2 cellular contexts compared by ENCODE assay signal in genomic region chr17:44083250-44083849, GRCh38.
TF ChIP-seq lines count a peak whose summit lies in the region.

No MANE protein-coding gene starts in this region.

TF ChIP-seq in IMR-90, 13 proteins besides CTCF, POLR2A, EP300 and RAD21 (continued from another document):
- TF ChIP-seq RCOR1 (IDR thresholded peaks at IDR 0.05; ENCODE audit: insufficient replicate concordance, low read length) (no peak), BHLHE40 (IDR thresholded peaks at IDR 0.05; ENCODE audit: low read depth, low read length) (no peak), MAZ (IDR thresholded peaks at IDR 0.05; ENCODE audit: borderline replicate concordance, low read depth, low read length) (no peak), RFX5 (IDR thresholded peaks at IDR 0.05; ENCODE audit: low read depth, low read length) (no peak), NFE2L2 (IDR thresholded peaks at IDR 0.05; ENCODE audit: low read depth, low read length) (no peak), MXI1 (IDR thresholded peaks at IDR 0.05; ENCODE audit: borderline replicate concordance, low read depth, low read length) (no peak), FOS (IDR thresholded peaks at IDR 0.05; ENCODE audit: low read depth, low read length) (no peak), MAFK (IDR thresholded peaks at IDR 0.05; ENCODE audit: low read depth, low read length) (no peak), USF2 (IDR thresholded peaks at IDR 0.05; ENCODE audit: low read depth, low read length) (no peak), CEBPB (IDR thresholded peaks at IDR 0.05; ENCODE audit: low read depth, low read length) (no peak)

TF ChIP-seq in liver, 16 proteins besides CTCF, POLR2A, EP300 and RAD21 (continued from another document):
- TF ChIP-seq REST (IDR thresholded peaks at IDR 0.05): no peak
- TF ChIP-seq SP1 (IDR thresholded peaks at IDR 0.05): no peak
- TF ChIP-seq FOXA2 (IDR thresholded peaks at IDR 0.05): no peak
- no peak for TF ChIP-seq MAX (IDR thresholded peaks at IDR 0.05)
- no peak for TF ChIP-seq HNF4G (IDR thresholded peaks at IDR 0.05)
- no peak for TF ChIP-seq YY1 (IDR thresholded peaks at IDR 0.05)
- TF ChIP-seq ATF3 (IDR thresholded peaks at IDR 0.05): no peak
- TF ChIP-seq TAF1 (conservative IDR thresholded peaks at IDR 0.05): no peak
- TF ChIP-seq EGR1 (IDR thresholded peaks at IDR 0.05; ENCODE audit: low read depth in 2 of 2): no peak
- no peak for TF ChIP-seq GABPA (IDR thresholded peaks at IDR 0.05 in 1 of 2, conservative IDR thresholded peaks at IDR 0.05 in 1 of 2)
